28 cellular contexts compared by ENCODE assay signal in the genomic region with DNA sequence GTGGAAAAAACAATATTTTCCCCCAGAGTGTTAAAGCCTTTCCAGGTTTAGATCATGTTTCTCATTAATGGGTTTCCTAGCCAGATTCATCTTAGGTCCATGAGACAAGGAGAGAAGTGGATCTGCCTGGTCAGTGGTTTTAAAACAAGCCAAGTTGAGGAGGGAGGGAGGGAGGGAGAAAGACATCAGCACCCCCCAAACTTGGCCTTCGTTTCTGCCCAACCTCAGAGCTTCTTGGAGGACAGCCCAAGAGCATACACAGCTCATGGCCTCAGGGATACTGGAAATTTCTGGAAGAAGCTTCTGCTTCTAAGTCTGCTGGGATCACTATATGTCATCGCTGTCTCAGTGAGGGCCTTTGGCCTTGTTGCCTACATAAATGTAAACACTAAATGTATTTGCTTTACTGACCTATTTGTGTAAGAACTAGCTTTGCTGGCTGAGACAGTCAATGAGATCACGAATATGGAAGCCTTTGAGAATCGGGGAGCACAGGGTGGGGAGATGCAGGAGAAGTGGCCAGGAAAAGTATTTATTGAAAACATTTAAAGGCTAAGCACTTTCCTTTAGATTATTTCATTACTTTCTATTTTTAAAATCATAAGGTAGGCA.
DNase-seq lines count a peak whose midpoint lies in the region; ATAC-seq, FAIRE-seq and TF ChIP-seq lines count a peak whose summit lies in the region.
"Had no signal": no experiment of that assay in that cellular context is flagged by ENCODE, and none has a peak within 500 bp of the region (broad histone marks: within the 10 kb centered on the region; RNA-seq: fewer than 3 reads in every experiment).

No MANE protein-coding gene starts in this region.

- intact Hi-C loops in MCF 10A (cut with micrococcal nuclease): no loop called here
- intact Hi-C loops in left lung (cut with DNase I): no loop called here
- intact Hi-C loops in testis (cut with DNase I; ENCODE audit: low total_unique reads): no loop called here
- intact Hi-C loops in heart right ventricle (cut with DNase I): no loop called here

- H3K36me3 ChIP-seq in astrocyte (ENCODE audit: insufficient read depth, low read length) (no peaks in the 10 kb centered on the region), left lung (no peaks in the 10 kb centered on the region), testis (ENCODE audit: low read depth, missing control alignments) (no peaks in the 10 kb centered on the region), heart right ventricle (no peaks in the 10 kb centered on the region)
- H3K36me3 ChIP-seq: BE2C had no signal

- H3K36me3 Mint-ChIP-seq in MCF 10A (ENCODE audit: insufficient read depth, unreplicated experiment): no peaks in the 10 kb centered on the region
- peaks cover 2% of the 10 kb centered on the region for H3K36me3 Mint-ChIP-seq in astrocyte (ENCODE audit: low read depth, unreplicated experiment)

- H3K4me1 Mint-ChIP-seq in MCF 10A (ENCODE audit: insufficient read depth, unreplicated experiment) (no peaks in the 10 kb centered on the region), astrocyte (ENCODE audit: low read depth, unreplicated experiment) (peaks cover 10% of the 10 kb centered on the region)
- H3K4me1 Mint-ChIP-seq: IgD-negative memory B cell had no signal

- TF ChIP-seq POLR2A in testis (IDR thresholded peaks at IDR 0.05): no peak

- H3K27ac ChIP-seq in astrocyte (ENCODE audit: low read depth, low read length) (no peak overlapping the region), left lung (no peak overlapping the region), testis (no peak overlapping the region), heart right ventricle (no peak overlapping the region)
- H3K27ac ChIP-seq: KMS-11 had no signal

- H3K27me3 ChIP-seq in astrocyte (ENCODE audit: insufficient read depth, low read length) (no peaks in the 10 kb centered on the region), left lung (no peaks in the 10 kb centered on the region), testis (no peaks in the 10 kb centered on the region), heart right ventricle (peaks cover 0 to 5% (median 0%) of the 10 kb centered on the region in 7 donors)
- H3K27me3 ChIP-seq: BE2C had no signal

- CTCF ChIA-PET in MCF 10A (lab: Yijun Ruan, JAX): interaction anchor here (1.1 kb wide), 1 partner anchor 174 kb away, joined by 3 read pairs; no protein-coding TSS in a partner anchor

- no peak overlapping the region for H3K9ac ChIP-seq in astrocyte (ENCODE audit: low read length)
- H3K9ac ChIP-seq: KMS-11 had no signal

- H3K4me3 ChIP-seq in astrocyte (ENCODE audit: insufficient read depth, low read depth, low read length): no peak overlapping the region
- H3K4me3 ChIP-seq in left lung: no peak overlapping the region
- no peak overlapping the region for H3K4me3 ChIP-seq in testis
- no peak overlapping the region for H3K4me3 ChIP-seq in heart right ventricle
- H3K4me3 ChIP-seq: GM23338 had no signal

- no peak overlapping the region for H3K4me2 ChIP-seq in astrocyte (ENCODE audit: low read length)
- H3K4me2 ChIP-seq: GM23338, KMS-11 had no signal

- H3K4me1 ChIP-seq in astrocyte (ENCODE audit: insufficient read depth, low read length): no peaks in the 10 kb centered on the region
- H3K4me1 ChIP-seq in left lung: no peaks in the 10 kb centered on the region
- no peaks in the 10 kb centered on the region for H3K4me1 ChIP-seq in testis
- no peaks in the 10 kb centered on the region for H3K4me1 ChIP-seq in heart right ventricle

- POLR2A ChIA-PET in MCF 10A (lab: Yijun Ruan, JAX): no interaction called here

- ATAC-seq in left lung (peak; percentile 32), GM19397 (IDR thresholded peaks at IDR 0.05; ENCODE audit: unreplicated experiment) (no peak), heart right ventricle (no peak), HG02981 (IDR thresholded peaks at IDR 0.05; ENCODE audit: unreplicated experiment) (no peak)
- ATAC-seq: GM23338, PC-3 had no signal

- WGBS in testis, 2 donors: 48 to 60% methylated on average over 4 of the region's 4 CpGs
- WGBS in heart right ventricle, 2 donors: 60 to 65% methylated on average over 4 of the region's 4 CpGs

- in situ Hi-C loops in T47D (cut with HindIII; ENCODE audit: low pct_unique_long_range_greater_than_20kb, low sequenced_read_pairs): no loop called here

- no peaks in the 10 kb centered on the region for H3K27me3 Mint-ChIP-seq in MCF 10A (ENCODE audit: insufficient read depth, unreplicated experiment)
- peaks cover 24% of the 10 kb centered on the region for H3K27me3 Mint-ChIP-seq in astrocyte (ENCODE audit: low read depth, unreplicated experiment)

- H3K9me3 Mint-ChIP-seq in MCF 10A (ENCODE audit: unreplicated experiment): peaks cover 13% of the 10 kb centered on the region
- peaks cover 3% of the 10 kb centered on the region for H3K9me3 Mint-ChIP-seq in astrocyte (ENCODE audit: unreplicated experiment)

- no peak for FAIRE-seq in astrocyte (lab: Jason Lieb, UNC)
- FAIRE-seq: G401.6 had no signal

- TF ChIP-seq CTCF in MCF 10A (IDR thresholded peaks at IDR 0.05; ENCODE audit: unreplicated experiment): no peak
- no peak for TF ChIP-seq CTCF in astrocyte (IDR thresholded peaks at IDR 0.05; ENCODE audit: insufficient read depth, low read depth, low read length)
- TF ChIP-seq CTCF in left lung (IDR thresholded peaks at IDR 0.05): no peak
- TF ChIP-seq CTCF in testis (IDR thresholded peaks at IDR 0.05): no peak
- no peak for TF ChIP-seq CTCF in heart right ventricle (IDR thresholded peaks at IDR 0.05)

- BruUV-seq in MCF 10A (replicated peaks; lab: Mats Ljungman, UMichigan): no TSS peak

- no peaks in the 10 kb centered on the region for H4K20me1 ChIP-seq in astrocyte (ENCODE audit: insufficient read depth, low read length)

- no peaks in the 10 kb centered on the region for H3K79me2 ChIP-seq in astrocyte (ENCODE audit: insufficient read depth, low read length)

- H3K27ac Mint-ChIP-seq in MCF 10A (ENCODE audit: low read depth, unreplicated experiment) (no peak overlapping the region), astrocyte (ENCODE audit: unreplicated experiment) (no peak overlapping the region)
- H3K27ac Mint-ChIP-seq: GM23338, IgD-negative memory B cell had no signal

- peak; percentile 40 to 79 for DNase-seq in T47D (ENCODE audit: low read depth in 1 of 2, low spot score in 1 of 2)
- DNase-seq in MCF 10A (ENCODE audit: unreplicated experiment): no peak
- peak; percentile 22 for DNase-seq in astrocyte (ENCODE audit: low read depth)
- no peak for DNase-seq in left lung
- peak; percentile 25 for DNase-seq in testis
- no peak for DNase-seq in heart right ventricle
- DNase-seq: 8988T; ACHN; BE2C; Calu3; DMS153; H9; NCI-H1436; NCI-H187; NCI-H2081 treated with DMSO at 0.1 percent for 48 hours; NCI-H2171; NCI-H345; NCI-H510A treated with DMSO at 0.1 percent for 48 hours; NCI-H774; NK-92 treated with Interleukin-12 subunit alpha and Interleukin-12 subunit beta, amount 100 ng/mL, for 24 hours; PC-3; Right ventricle myocardium superior had no signal

- H3K4me3 Mint-ChIP-seq in MCF 10A (ENCODE audit: unreplicated experiment): no peak overlapping the region
- H3K4me3 Mint-ChIP-seq in astrocyte (ENCODE audit: unreplicated experiment): no peak overlapping the region
- H3K4me3 Mint-ChIP-seq: GM23338, H9, IgD-negative memory B cell had no signal

- no peak overlapping the region for H2AFZ ChIP-seq in astrocyte (ENCODE audit: low read depth, low read length)
- H2AFZ ChIP-seq: GM23338 had no signal

- H3K9me3 ChIP-seq in astrocyte (ENCODE audit: insufficient read depth, low read depth, low read length) (peaks cover 3% of the 10 kb centered on the region), left lung (peaks cover 0 to 11% of the 10 kb centered on the region in 2 donors), testis (no peaks in the 10 kb centered on the region), heart right ventricle (peaks cover 0 to 15% (median 0%) of the 10 kb centered on the region in 11 donors)

Comparison
In these comparisons a context has a peak if more than half of its experiments do, and no peak if none do; other contexts are left out.
1. DNase-seq: peak in T47D (2 of 2), astrocyte (single experiment) and testis (single experiment); none in MCF 10A (single experiment), left lung (0 of 2) and heart right ventricle (0 of 2).